In genomic region chr16:19130852-19131808, GRCh38 we compare ENCODE assay signal across 8 cellular contexts. TPM values are rescaled to one million over a fixed set of nuclear protein-coding genes. Genes with fewer than 3 reads are reported as not detected.
DNase-seq lines count a peak whose midpoint lies in the region; ATAC-seq and TF ChIP-seq lines count a peak whose summit lies in the region.

No MANE protein-coding gene starts in this region.

- TF ChIP-seq CTCF in DND-41 (IDR thresholded peaks at IDR 0.05; ENCODE audit: borderline replicate concordance, extremely low read depth, low read length, poor library complexity, severe bottlenecking), result no peak
- TF ChIP-seq CTCF in adrenal gland (IDR thresholded peaks at IDR 0.05), result no peak
- no peak for TF ChIP-seq CTCF in hepatocyte (IDR thresholded peaks at IDR 0.05; ENCODE audit: poor library complexity)

- peaks cover 51 to 64% of the 10 kb centered on the region in 2 donors for H3K4me1 Mint-ChIP-seq in stimulated activated naive B cell treated with anti-CD40 and anti-IgM and Interleukin-4, amounts not matched to agents 10 μg/mL and 1 μg/mL and 100 μg/mL, for 72 hours

- WGBS in adrenal gland, 4 donors, result 44 to 54% (median 52%) methylated on average over 10 to 11 of the region's 11 CpGs
- 50% methylated on average over 11 of the region's 11 CpGs for WGBS in hepatocyte (ENCODE audit: low lambda C conversion rate, missing lambda C conversion rate)

- no peaks in the 10 kb centered on the region for H3K79me2 ChIP-seq in DND-41 (ENCODE audit: insufficient read depth, low read length)
- no peaks in the 10 kb centered on the region for H3K79me2 ChIP-seq in hepatocyte

- H3K9me2 ChIP-seq in hepatocyte (replicated peaks; ENCODE audit: insufficient read depth), result no peaks in the 10 kb centered on the region

- no peak overlapping the region for H3K9ac ChIP-seq in DND-41 (ENCODE audit: low read depth, low read length)

- H3K4me1 ChIP-seq in DND-41 (ENCODE audit: insufficient read depth, low read length), result peaks cover 9% of the 10 kb centered on the region; the same call in 1 of the 2 replicates
- H3K4me1 ChIP-seq in adrenal gland (replicated peaks in 1 of 2), result peaks cover 8 to 30% of the 10 kb centered on the region in 2 donors
- H3K4me1 ChIP-seq in hepatocyte (ENCODE audit: insufficient read depth), result peaks cover 25% of the 10 kb centered on the region

- H4K20me1 ChIP-seq in DND-41 (ENCODE audit: insufficient read depth, low read length), result no peaks in the 10 kb centered on the region
- H4K20me1 ChIP-seq in hepatocyte (ENCODE audit: insufficient read depth, poor library complexity, severe bottlenecking), result no peaks in the 10 kb centered on the region

- DNase-seq in DND-41 (peak; percentile 29), MV-4-11 (lab: John Stamatoyannopoulos, UW) (peak; percentile 89), adrenal gland (peak in 5 of 7 donors; percentile 34 to 46 (median 42)), hepatocyte (ENCODE audit: low spot score) (peak; percentile 29), RPMI8226 (no peak), NCI-H774 (lab: John Stamatoyannopoulos, UW) (no peak)
- DNase-seq in stimulated activated naive B cell treated with anti-CD40 and anti-IgM and Interleukin-4, amounts not matched to agents 10 μg/mL and 1 μg/mL and 100 μg/mL, for 72 hours, result no peak

- H2AFZ ChIP-seq in DND-41 (ENCODE audit: low read depth, low read length), result no peak overlapping the region
- no peak overlapping the region for H2AFZ ChIP-seq in hepatocyte

- no peaks in the 10 kb centered on the region for H3K9me3 Mint-ChIP-seq in stimulated activated naive B cell treated with anti-CD40 and anti-IgM and Interleukin-4, amounts not matched to agents 10 μg/mL and 1 μg/mL and 100 μg/mL, for 72 hours

- H3K27ac ChIP-seq in DND-41 (ENCODE audit: low read length), result no peak overlapping the region
- peak overlapping the region in 4 of 5 donors; percentile 22 to 75 (median 50) for H3K27ac ChIP-seq in adrenal gland
- peak overlapping the region; percentile 78 for H3K27ac ChIP-seq in hepatocyte

- H3K27me3 ChIP-seq in DND-41 (ENCODE audit: insufficient read depth, low read length, poor library complexity) (no peaks in the 10 kb centered on the region), adrenal gland (no peaks in the 10 kb centered on the region), hepatocyte (no peaks in the 10 kb centered on the region)

- peaks cover 2 to 6% of the 10 kb centered on the region in 2 donors for H3K27me3 Mint-ChIP-seq in stimulated activated naive B cell treated with anti-CD40 and anti-IgM and Interleukin-4, amounts not matched to agents 10 μg/mL and 1 μg/mL and 100 μg/mL, for 72 hours

- H3K36me3 Mint-ChIP-seq in stimulated activated naive B cell treated with anti-CD40 and anti-IgM and Interleukin-4, amounts not matched to agents 10 μg/mL and 1 μg/mL and 100 μg/mL, for 72 hours, result no peaks in the 10 kb centered on the region

- no peak overlapping the region for H3K4me2 ChIP-seq in DND-41 (ENCODE audit: insufficient read depth, low read length)
- peak overlapping the region; percentile 36 for H3K4me2 ChIP-seq in hepatocyte

- peak; percentile 64 for ATAC-seq in DND-41 (ENCODE audit: insufficient read depth, low read depth)
- peak; percentile 29 to 36 for ATAC-seq in stimulated activated naive B cell treated with anti-CD40 and anti-IgM and Interleukin-4, amounts not matched to agents 10 μg/mL and 1 μg/mL and 100 μg/mL, for 72 hours (replicated peaks)
- no peak for ATAC-seq in GM21528 (IDR thresholded peaks at IDR 0.05; ENCODE audit: low FRiP score, unreplicated experiment)

- H3K36me3 ChIP-seq in DND-41 (ENCODE audit: insufficient read depth, low read length) (no peaks in the 10 kb centered on the region), adrenal gland (replicated peaks in 1 of 2) (no peaks in the 10 kb centered on the region), hepatocyte (replicated peaks; ENCODE audit: insufficient read depth, low read depth) (no peaks in the 10 kb centered on the region)

- TF ChIP-seq POLR2A in adrenal gland (IDR thresholded peaks at IDR 0.05), result no peak

- H3K4me3 ChIP-seq in DND-41 (ENCODE audit: low read depth in 1 of 2, low read length in 2 of 2) (no peak overlapping the region), adrenal gland (no peak overlapping the region), hepatocyte (no peak overlapping the region)

- peak overlapping the region; percentile 39 for H3K27ac Mint-ChIP-seq in stimulated activated naive B cell treated with anti-CD40 and anti-IgM and Interleukin-4, amounts not matched to agents 10 μg/mL and 1 μg/mL and 100 μg/mL, for 72 hours

- peak overlapping the region; percentile 31 to 68 for H3K4me3 Mint-ChIP-seq in stimulated activated naive B cell treated with anti-CD40 and anti-IgM and Interleukin-4, amounts not matched to agents 10 μg/mL and 1 μg/mL and 100 μg/mL, for 72 hours

- intact Hi-C loops in adrenal gland (cut with DNase I), result no loop called here

- H3K9me3 ChIP-seq in DND-41 (ENCODE audit: insufficient read depth, low read length, severe bottlenecking) (peaks cover 3% of the 10 kb centered on the region), adrenal gland (replicated peaks in 1 of 3) (no peaks in the 10 kb centered on the region), hepatocyte (ENCODE audit: low read depth) (no peaks in the 10 kb centered on the region)

RNA-seq across cellular contexts. Expression of gene ITPRIPL2, which starts 17.4 kb away (rescaled TPM):
- total RNA-seq in adrenal gland (100 to 1,000 TPM in 1 of 8 donors, 10 to 100 TPM in 7; 42.7 to 121 (median 59.6) TPM), hepatocyte (16.3 and 20.1 TPM in 2 replicates)
- polyA plus RNA-seq in adrenal gland (10 to 100 TPM in 1 of 3 donors, 1 to 10 TPM in 2; 7.7 to 15.5 (median 8.9) TPM), hepatocyte (8.6 and 10.3 TPM in 2 replicates)

RNA-seq across cellular contexts. Expression of gene SYT17, which starts 36.9 kb away (rescaled TPM):
- total RNA-seq in adrenal gland (1 to 10 TPM; 1.1 to 6.5 (median 3.3) TPM), hepatocyte (4.3 and 6.7 TPM in 2 replicates)
- polyA plus RNA-seq in adrenal gland (1 to 10 TPM; 2.4 to 4.0 (median 3.6) TPM), hepatocyte (6.9 and 7.3 TPM in 2 replicates)

Comparison
In these comparisons a context has a peak if more than half of its experiments do, and no peak if none do; other contexts are left out.
1. DNase-seq: peak in DND-41 (single experiment), MV-4-11 (single experiment), adrenal gland (5 of 7) and hepatocyte (single experiment); none in stimulated activated naive B cell treated with anti-CD40 and anti-IgM and Interleukin-4, amounts not matched to agents 10 μg/mL and 1 μg/mL and 100 μg/mL, for 72 hours (single experiment), RPMI8226 (single experiment) and NCI-H774 (single experiment).